8 cellular contexts compared by ENCODE assay signal in the genomic region with DNA sequence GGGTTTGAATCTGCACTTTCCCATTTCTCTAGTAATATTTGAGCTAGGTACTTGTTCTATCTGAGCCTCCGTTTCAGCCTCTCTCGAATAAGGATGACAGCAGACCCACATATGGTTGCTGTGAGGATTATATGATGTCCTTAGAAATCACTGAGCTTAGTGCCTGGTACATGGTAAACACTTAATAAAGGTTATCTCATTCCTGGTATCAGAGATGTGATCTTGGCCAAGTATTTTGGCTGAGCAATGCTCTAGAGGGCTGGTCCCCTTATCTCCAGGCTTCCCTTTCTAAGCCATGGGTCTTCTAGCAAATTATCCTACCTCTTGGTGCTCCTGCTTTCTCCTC.
A peak's percentile ranks its signal among the peaks of the same experiment; 100 is the strongest.
DNase-seq lines count a peak whose midpoint lies in the region; TF ChIP-seq lines count a peak whose summit lies in the region.

No MANE protein-coding gene starts in this region.

- 0 out of 22 replicates have a peak, but pooled peaks cover 0 to 8% (median 0%) of the 10 kb centered on the region in 11 experiments for H3K36me3 ChIP-seq in BLaER1 treated with 17β-estradiol and CSF1 and Interleukin-3, amounts not matched to agents 10 nM and 100 nM
- H3K36me3 ChIP-seq in HUES48 (ENCODE audit: control insufficient read depth, insufficient read depth, low read length): no peaks in the 10 kb centered on the region

- DNase-seq in NCI-H1105 (lab: John Stamatoyannopoulos, UW) (no peak), middle frontal gyrus (ENCODE audit: extremely low spot score, low spot score) (no peak), NCI-H2196 treated with DMSO at 0.1 percent for 48 hours (lab: John Stamatoyannopoulos, UW; ENCODE audit: unreplicated experiment) (no peak), DMS79 (lab: John Stamatoyannopoulos, UW) (no peak)

- H3K4me1 ChIP-seq in BLaER1 treated with 17β-estradiol and CSF1 and Interleukin-3, amounts not matched to agents 10 nM and 100 nM: peaks cover 20 to 27% (median 24%) of the 10 kb centered on the region in 10 experiments
- peaks cover 30% of the 10 kb centered on the region for H3K4me1 ChIP-seq in HUES48 (ENCODE audit: control insufficient read depth, insufficient read depth, low read length)

- H3K36me3 Mint-ChIP-seq in nephron (ENCODE audit: low read depth): no peaks in the 10 kb centered on the region

- peak overlapping the region in 10 of 11 experiments; percentile 89 to 98 (median 97); a peak in 19 of 22 replicates for H3K9ac ChIP-seq in BLaER1 treated with 17β-estradiol and CSF1 and Interleukin-3, amounts not matched to agents 10 nM and 100 nM
- H3K9ac ChIP-seq in HUES48 (ENCODE audit: low read depth, low read length): no peak overlapping the region

- TF ChIP-seq CTCF in nephron (IDR thresholded peaks at IDR 0.05; ENCODE audit: unreplicated experiment in 3 of 3): no peak

- peak overlapping the region; percentile 85 to 100 (median 98) for H3K4me3 ChIP-seq in BLaER1 treated with 17β-estradiol and CSF1 and Interleukin-3, amounts not matched to agents 10 nM and 100 nM
- peak overlapping the region; percentile 78 for H3K4me3 ChIP-seq in HUES48 (ENCODE audit: low read depth, low read length)

- H3K9me3 Mint-ChIP-seq in nephron: no peaks in the 10 kb centered on the region

- H3K4me1 Mint-ChIP-seq in nephron: peaks cover 21% of the 10 kb centered on the region

- H3K27ac Mint-ChIP-seq in nephron: peak overlapping the region; percentile 94 to 99 (median 97)

- H3K27me3 ChIP-seq in BLaER1 treated with 17β-estradiol and CSF1 and Interleukin-3, amounts not matched to agents 10 nM and 100 nM: no peaks in the 10 kb centered on the region
- no peaks in the 10 kb centered on the region for H3K27me3 ChIP-seq in HUES48 (ENCODE audit: control insufficient read depth, insufficient read depth, low read length)

- H3K4me2 ChIP-seq in BLaER1 treated with 17β-estradiol and CSF1 and Interleukin-3, amounts not matched to agents 10 nM and 100 nM: peak overlapping the region; percentile 67 to 93 (median 89)

- peak overlapping the region; percentile 95 to 99 (median 99) for H3K4me3 Mint-ChIP-seq in nephron

- peak overlapping the region in 9 of 11 experiments; percentile 80 to 97 (median 94); a peak in 16 of 22 replicates for H3K27ac ChIP-seq in BLaER1 treated with 17β-estradiol and CSF1 and Interleukin-3, amounts not matched to agents 10 nM and 100 nM
- H3K27ac ChIP-seq in HUES48 (ENCODE audit: low read depth, low read length) (peak overlapping the region; percentile 99), cingulate gyrus (ENCODE audit: low read depth, low read length) (peak overlapping the region; percentile 81)

- H4K20me1 ChIP-seq in BLaER1 treated with 17β-estradiol and CSF1 and Interleukin-3, amounts not matched to agents 10 nM and 100 nM: peaks cover 29 to 41% (median 34%) of the 10 kb centered on the region in 11 experiments

- H3K27me3 Mint-ChIP-seq in nephron (ENCODE audit: low read depth): no peaks in the 10 kb centered on the region

- H3K9me3 ChIP-seq in BLaER1 treated with 17β-estradiol and CSF1 and Interleukin-3, amounts not matched to agents 10 nM and 100 nM (replicated peaks in 1 of 11): no peaks in the 10 kb centered on the region
- no peaks in the 10 kb centered on the region for H3K9me3 ChIP-seq in HUES48 (ENCODE audit: control insufficient read depth, insufficient read depth, low read length)
